1 cellular context compared by ENCODE assay signal in genomic region chr5:159775890-159776289, GRCh38.
TF ChIP-seq lines count a peak whose summit lies in the region.

No MANE protein-coding gene starts in this region.

TF ChIP-seq in K562, 482 proteins besides CTCF, POLR2A, EP300 and RAD21:
- TF ChIP-seq HMBOX1 (IDR thresholded peaks at IDR 0.05): peak; percentile 78
- no peak for TF ChIP-seq THRAP3 (IDR thresholded peaks at IDR 0.05; ENCODE audit: borderline replicate concordance)
